ENCODE assay signal across 1 cellular context in the genomic region with DNA sequence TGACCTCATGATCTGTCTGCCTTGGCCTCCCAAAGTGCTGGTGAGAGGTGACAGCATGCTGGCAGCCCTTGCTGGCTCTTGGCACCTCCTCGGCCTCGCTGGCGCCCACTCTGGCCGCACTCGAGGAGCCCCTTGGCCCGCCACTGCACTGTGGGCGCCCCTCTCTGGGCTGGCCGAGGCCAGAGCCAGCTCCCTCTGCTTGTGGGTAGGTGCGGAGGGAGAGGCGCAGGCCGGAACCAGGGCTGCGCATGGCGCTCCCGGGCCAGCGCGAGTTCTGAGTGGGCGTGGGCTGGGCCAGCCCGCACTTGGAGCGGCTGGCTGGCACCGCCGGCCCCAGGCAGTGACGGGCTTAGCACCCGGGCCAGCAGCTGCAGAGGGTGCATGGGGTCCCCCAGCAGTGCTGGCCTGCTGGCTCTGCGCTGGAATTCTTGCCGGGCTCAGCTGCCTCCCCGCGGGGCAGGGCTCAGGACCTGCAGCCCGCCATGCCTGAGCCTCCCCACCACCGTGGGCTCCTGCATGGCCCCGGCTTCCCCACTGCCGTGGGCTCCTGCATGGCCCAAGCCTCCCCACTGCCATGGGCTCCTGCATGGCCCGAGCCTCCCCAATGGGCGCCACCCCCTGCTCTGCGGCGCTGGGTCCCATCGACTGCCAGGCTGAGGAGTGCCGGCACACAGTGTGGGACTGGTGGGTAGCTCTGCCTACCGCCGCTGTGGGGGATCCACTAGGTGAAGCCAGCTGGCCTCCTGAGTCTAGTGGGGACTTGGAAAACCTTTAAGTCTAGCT.
TF ChIP-seq lines count a peak whose summit lies in the region.

No MANE protein-coding gene starts in this region.

TF ChIP-seq in H1, 55 proteins besides CTCF, POLR2A, EP300 and RAD21:
- TF ChIP-seq RXRA (IDR thresholded peaks at IDR 0.05; ENCODE audit: insufficient read depth, low read depth, low read length): no peak
- no peak for TF ChIP-seq ZNF274 (IDR thresholded peaks at IDR 0.05; ENCODE audit: borderline replicate concordance, extremely low read depth, low read length)
- TF ChIP-seq BACH1 (IDR thresholded peaks at IDR 0.05; ENCODE audit: low read length): no peak
- no peak for TF ChIP-seq CTBP2 (IDR thresholded peaks at IDR 0.05; ENCODE audit: borderline replicate concordance, insufficient read depth, insufficient read length, low read length)
- no peak for TF ChIP-seq SP4 (IDR thresholded peaks at IDR 0.05; ENCODE audit: low read length)
- no peak for TF ChIP-seq FOSL1 (IDR thresholded peaks at IDR 0.05; ENCODE audit: insufficient read depth, low read depth, low read length)
- TF ChIP-seq BRCA1 (IDR thresholded peaks at IDR 0.05; ENCODE audit: low read depth, low read length): no peak
- TF ChIP-seq, protein P1, sequence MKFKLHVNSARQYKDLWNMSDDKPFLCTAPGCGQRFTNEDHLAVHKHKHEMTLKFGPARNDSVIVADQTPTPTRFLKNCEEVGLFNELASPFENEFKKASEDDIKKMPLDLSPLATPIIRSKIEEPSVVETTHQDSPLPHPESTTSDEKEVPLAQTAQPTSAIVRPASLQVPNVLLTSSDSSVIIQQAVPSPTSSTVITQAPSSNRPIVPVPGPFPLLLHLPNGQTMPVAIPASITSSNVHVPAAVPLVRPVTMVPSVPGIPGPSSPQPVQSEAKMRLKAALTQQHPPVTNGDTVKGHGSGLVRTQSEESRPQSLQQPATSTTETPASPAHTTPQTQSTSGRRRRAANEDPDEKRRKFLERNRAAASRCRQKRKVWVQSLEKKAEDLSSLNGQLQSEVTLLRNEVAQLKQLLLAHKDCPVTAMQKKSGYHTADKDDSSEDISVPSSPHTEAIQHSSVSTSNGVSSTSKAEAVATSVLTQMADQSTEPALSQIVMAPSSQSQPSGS (IDR thresholded peaks at IDR 0.05; ENCODE audit: low read length): no peak
